Comparison of ENCODE assay signal across 10 cellular contexts in the genomic region with DNA sequence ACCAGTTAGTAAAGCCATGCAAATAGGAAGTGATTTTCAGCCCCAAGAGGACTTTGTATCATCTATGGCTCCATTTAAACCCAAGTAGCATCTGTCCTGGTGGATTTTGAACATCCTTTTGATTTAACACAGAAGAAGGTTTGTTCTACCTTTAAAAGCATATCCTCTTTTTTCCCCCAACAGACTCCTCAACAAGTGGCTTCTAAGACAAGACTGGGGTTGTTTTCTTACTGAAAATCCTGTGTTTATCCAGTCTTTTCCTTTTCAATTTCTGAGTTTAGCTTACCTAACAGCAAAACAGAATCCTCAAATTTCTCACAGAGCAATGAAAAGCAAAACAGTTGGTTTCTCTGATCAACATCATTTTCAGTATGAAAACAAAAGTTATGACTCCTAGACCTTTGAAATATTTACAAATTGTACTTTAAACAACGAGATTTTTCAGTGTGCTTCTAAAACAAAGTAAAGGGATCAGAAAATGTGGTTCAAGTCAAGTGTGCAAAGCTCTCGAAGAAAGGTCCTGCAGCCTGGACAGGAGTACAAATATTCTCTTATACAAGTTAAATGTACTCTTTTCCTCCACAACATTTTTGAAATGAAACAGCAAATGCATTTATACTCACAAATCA. TPM values are rescaled to one million over a fixed set of nuclear protein-coding genes. Genes with fewer than 3 reads are reported as not detected.
DNase-seq lines count a peak whose midpoint lies in the region; ATAC-seq and TF ChIP-seq lines count a peak whose summit lies in the region.
"Had no signal": no experiment of that assay in that cellular context is flagged by ENCODE, and none has a peak within 500 bp of the region (broad histone marks: within the 10 kb centered on the region; RNA-seq: fewer than 3 reads in every experiment).

No MANE protein-coding gene starts in this region.

- H3K9me3 Mint-ChIP-seq in CD4-positive, alpha-beta memory T cell = peaks cover 0 to 2% (median 0%) of the 10 kb centered on the region in 8 donors
- H3K9me3 Mint-ChIP-seq in endothelial cell (ENCODE audit: unreplicated experiment) (no peaks in the 10 kb centered on the region), neural progenitor cell (no peaks in the 10 kb centered on the region)
- peaks cover 0 to 2% (median 0%) of the 10 kb centered on the region in 11 donors for H3K9me3 Mint-ChIP-seq in naive thymus-derived CD4-positive, alpha-beta T cell
- no peaks in the 10 kb centered on the region for H3K9me3 Mint-ChIP-seq in CD8-positive, alpha-beta T cell
- H3K9me3 Mint-ChIP-seq: naive B cell had no signal

- H3K4me1 Mint-ChIP-seq in CD4-positive, alpha-beta memory T cell = peaks cover 22 to 55% (median 33%) of the 10 kb centered on the region in 4 donors
- H3K4me1 Mint-ChIP-seq in endothelial cell (ENCODE audit: unreplicated experiment) (peaks cover 36% of the 10 kb centered on the region), neural progenitor cell (peaks cover 40% of the 10 kb centered on the region)
- peaks cover 5 to 65% (median 23%) of the 10 kb centered on the region in 7 donors for H3K4me1 Mint-ChIP-seq in naive thymus-derived CD4-positive, alpha-beta T cell
- H3K4me1 Mint-ChIP-seq in CD8-positive, alpha-beta T cell (ENCODE audit: low read depth) = peaks cover 28% of the 10 kb centered on the region

- intact Hi-C loops in CD4-positive, alpha-beta memory T cell (cut with micrococcal nuclease) = no loop called here
- intact Hi-C loops in naive thymus-derived CD4-positive, alpha-beta T cell (cut with micrococcal nuclease) = no loop called here
- intact Hi-C loops in CD8-positive, alpha-beta T cell (cut with DNase I, micrococcal nuclease) = loop anchor here in 1 of 2 experiments (5.0 kb wide), 1 partner anchor 96 kb away; no protein-coding TSS in a partner anchor

- H3K27ac ChIP-seq in CD4-positive, alpha-beta memory T cell (ENCODE audit: low read depth, low read length) = no peak overlapping the region
- no peak overlapping the region for H3K27ac ChIP-seq in neural progenitor cell
- no peak overlapping the region for H3K27ac ChIP-seq in naive thymus-derived CD4-positive, alpha-beta T cell (ENCODE audit: low read depth, low read length)
- no peak overlapping the region for H3K27ac ChIP-seq in CD8-positive, alpha-beta T cell (ENCODE audit: low read depth, low read length)

- TF ChIP-seq CTCF in endothelial cell (IDR thresholded peaks at IDR 0.05; ENCODE audit: unreplicated experiment) (no peak), neural progenitor cell (IDR thresholded peaks at IDR 0.05) (no peak)
- TF ChIP-seq CTCF in CD8-positive, alpha-beta T cell (IDR thresholded peaks at IDR 0.05) = no peak

- DNase-seq in CD4-positive, alpha-beta memory T cell = peak in 1 of 5 donors; percentile 6
- DNase-seq in RKO (ENCODE audit: low spot score) (peak; percentile 54), endothelial cell (ENCODE audit: low spot score) (no peak), neural progenitor cell (ENCODE audit: low spot score) (no peak), NCI-H2171 (lab: John Stamatoyannopoulos, UW) (no peak)
- DNase-seq in naive thymus-derived CD4-positive, alpha-beta T cell = no peak
- no peak for DNase-seq in CD8-positive, alpha-beta T cell
- DNase-seq: naive B cell, NCI-H146 had no signal

- no peaks in the 10 kb centered on the region for H3K36me3 ChIP-seq in CD4-positive, alpha-beta memory T cell (ENCODE audit: insufficient read depth, low read length)
- H3K36me3 ChIP-seq in neural progenitor cell = no peaks in the 10 kb centered on the region
- H3K36me3 ChIP-seq in naive thymus-derived CD4-positive, alpha-beta T cell (ENCODE audit: control insufficient read depth in 2 of 3, insufficient read depth in 3 of 3, low read length in 3 of 3) = no peaks in the 10 kb centered on the region
- H3K36me3 ChIP-seq in CD8-positive, alpha-beta T cell (ENCODE audit: insufficient read depth, low read length) = no peaks in the 10 kb centered on the region

- POLR2A ChIA-PET in CD4-positive, alpha-beta memory T cell (lab: Charles Lee; ENCODE audit: partially characterized antibody) = interaction anchor here (5.5 kb wide), 1 partner anchor 8 kb away, joined by 195 read pairs; no protein-coding TSS in a partner anchor
- POLR2A ChIA-PET in naive thymus-derived CD4-positive, alpha-beta T cell (lab: Charles Lee) = interaction anchor here (0.6 kb wide), 1 partner anchor 51 kb away, joined by 3 read pairs; no protein-coding TSS in a partner anchor
- POLR2A ChIA-PET in CD8-positive, alpha-beta T cell (lab: Charles Lee) = no interaction called here

- H2AFZ ChIP-seq in neural progenitor cell (replicated peaks) = no peak overlapping the region

- CTCF ChIA-PET in CD4-positive, alpha-beta memory T cell (lab: Charles Lee; ENCODE audit: partially characterized antibody) = interaction anchor here (0.7 to 5.5 kb wide), 5 partner anchors 7 to 500 kb away, joined by 3 to 42 read pairs (median 3); no protein-coding TSS in a partner anchor
- CTCF ChIA-PET in naive thymus-derived CD4-positive, alpha-beta T cell (lab: Charles Lee) = no interaction called here
- CTCF ChIA-PET in CD8-positive, alpha-beta T cell (lab: Charles Lee) = interaction anchor here (1.8 kb wide), 1 partner anchor 8 kb away, joined by 6 read pairs; no protein-coding TSS in a partner anchor

- H3K4me3 ChIP-seq in CD4-positive, alpha-beta memory T cell (ENCODE audit: low read length in 2 of 2) = no peak overlapping the region
- H3K4me3 ChIP-seq in neural progenitor cell = no peak overlapping the region
- no peak overlapping the region for H3K4me3 ChIP-seq in naive thymus-derived CD4-positive, alpha-beta T cell (ENCODE audit: low read length)
- H3K4me3 ChIP-seq in CD8-positive, alpha-beta T cell (ENCODE audit: low read depth, low read length) = no peak overlapping the region

- peaks cover 0 to 7% of the 10 kb centered on the region in 2 donors for H3K36me3 Mint-ChIP-seq in CD4-positive, alpha-beta memory T cell
- H3K36me3 Mint-ChIP-seq in endothelial cell (ENCODE audit: low read depth, unreplicated experiment) = peaks cover 22% of the 10 kb centered on the region
- no peaks in the 10 kb centered on the region for H3K36me3 Mint-ChIP-seq in neural progenitor cell
- peaks cover 0 to 18% (median 0%) of the 10 kb centered on the region in 5 donors for H3K36me3 Mint-ChIP-seq in naive thymus-derived CD4-positive, alpha-beta T cell
- peaks cover 3% of the 10 kb centered on the region for H3K36me3 Mint-ChIP-seq in CD8-positive, alpha-beta T cell
- H3K36me3 Mint-ChIP-seq: naive B cell had no signal

- no peak for ATAC-seq in GM21528 (IDR thresholded peaks at IDR 0.05; ENCODE audit: low FRiP score, unreplicated experiment)
- no peak for ATAC-seq in naive thymus-derived CD4-positive, alpha-beta T cell
- no peak for ATAC-seq in CD8-positive, alpha-beta T cell

- no peak overlapping the region for H3K9ac ChIP-seq in neural progenitor cell

- H3K4me3 Mint-ChIP-seq in CD4-positive, alpha-beta memory T cell = peak overlapping the region in 7 of 8 donors; percentile 41 to 97 (median 60)
- peak overlapping the region; percentile 97 for H3K4me3 Mint-ChIP-seq in endothelial cell (ENCODE audit: unreplicated experiment)
- H3K4me3 Mint-ChIP-seq in neural progenitor cell = peak overlapping the region; percentile 98
- peak overlapping the region in 4 of 10 donors; percentile 4 to 91 (median 44) for H3K4me3 Mint-ChIP-seq in naive thymus-derived CD4-positive, alpha-beta T cell
- H3K4me3 Mint-ChIP-seq in CD8-positive, alpha-beta T cell = no peak overlapping the region

- H3K27me3 Mint-ChIP-seq in CD4-positive, alpha-beta memory T cell = no peaks in the 10 kb centered on the region
- peaks cover 13% of the 10 kb centered on the region for H3K27me3 Mint-ChIP-seq in endothelial cell (ENCODE audit: unreplicated experiment)
- peaks cover 6% of the 10 kb centered on the region for H3K27me3 Mint-ChIP-seq in neural progenitor cell (ENCODE audit: insufficient read depth, low read depth)
- peaks cover 0 to 5% (median 0%) of the 10 kb centered on the region in 5 donors for H3K27me3 Mint-ChIP-seq in naive thymus-derived CD4-positive, alpha-beta T cell
- H3K27me3 Mint-ChIP-seq in CD8-positive, alpha-beta T cell (ENCODE audit: low read depth) = peaks cover 2% of the 10 kb centered on the region

- peak overlapping the region; percentile 100 for H3K4me2 ChIP-seq in neural progenitor cell

- H4K20me1 ChIP-seq in neural progenitor cell (ENCODE audit: low read depth) = peaks cover 8% of the 10 kb centered on the region

- peaks cover 24% of the 10 kb centered on the region for H3K4me1 ChIP-seq in CD4-positive, alpha-beta memory T cell (ENCODE audit: insufficient read depth, low read length)
- H3K4me1 ChIP-seq in neural progenitor cell = peaks cover 23% of the 10 kb centered on the region
- H3K4me1 ChIP-seq in naive thymus-derived CD4-positive, alpha-beta T cell (ENCODE audit: control insufficient read depth in 2 of 2, insufficient read depth in 2 of 2, low read length in 2 of 2) = peaks cover 5% of the 10 kb centered on the region in 2 donors
- H3K4me1 ChIP-seq in CD8-positive, alpha-beta T cell (ENCODE audit: insufficient read depth, low read length) = peaks cover 20% of the 10 kb centered on the region

- H3K79me2 ChIP-seq in neural progenitor cell (ENCODE audit: low read depth) = peaks cover 19% of the 10 kb centered on the region

- H3K27ac Mint-ChIP-seq in CD4-positive, alpha-beta memory T cell = peak overlapping the region; percentile 48 to 98 (median 86)
- H3K27ac Mint-ChIP-seq in endothelial cell (ENCODE audit: unreplicated experiment) = peak overlapping the region; percentile 42
- no peak overlapping the region for H3K27ac Mint-ChIP-seq in neural progenitor cell
- H3K27ac Mint-ChIP-seq in naive thymus-derived CD4-positive, alpha-beta T cell = peak overlapping the region in 1 of 9 donors; percentile 98
- no peak overlapping the region for H3K27ac Mint-ChIP-seq in CD8-positive, alpha-beta T cell
- H3K27ac Mint-ChIP-seq: naive B cell had no signal

- H3K27me3 ChIP-seq in CD4-positive, alpha-beta memory T cell (ENCODE audit: insufficient read depth, low read length) = no peaks in the 10 kb centered on the region
- peaks cover 29% of the 10 kb centered on the region for H3K27me3 ChIP-seq in neural progenitor cell
- H3K27me3 ChIP-seq in naive thymus-derived CD4-positive, alpha-beta T cell (ENCODE audit: control insufficient read depth in 2 of 2, insufficient read depth in 2 of 2, low read length in 2 of 2) = no peaks in the 10 kb centered on the region
- H3K27me3 ChIP-seq in CD8-positive, alpha-beta T cell (ENCODE audit: insufficient read depth, low read length) = no peaks in the 10 kb centered on the region

- peaks cover 30% of the 10 kb centered on the region for H3F3A ChIP-seq in neural progenitor cell (ENCODE audit: low read depth)

- no peaks in the 10 kb centered on the region for H3K9me3 ChIP-seq in CD4-positive, alpha-beta memory T cell (ENCODE audit: control insufficient read depth in 1 of 2, low read length in 2 of 2)
- no peaks in the 10 kb centered on the region for H3K9me3 ChIP-seq in neural progenitor cell (ENCODE audit: low read depth)
- H3K9me3 ChIP-seq in naive thymus-derived CD4-positive, alpha-beta T cell (ENCODE audit: control insufficient read depth in 2 of 3, low read length in 3 of 3) = no peaks in the 10 kb centered on the region
- no peaks in the 10 kb centered on the region for H3K9me3 ChIP-seq in CD8-positive, alpha-beta T cell (ENCODE audit: low read length)

RNA-seq across cellular contexts. Expression of gene PHLDA1, which starts 2.8 kb away (rescaled TPM):
- total RNA-seq in CD4-positive, alpha-beta memory T cell = 1 to 10 TPM; 8.2 to 8.5 TPM
- polyA plus RNA-seq in CD4-positive, alpha-beta memory T cell = 1 to 10 TPM; 1.3 to 2.3 TPM
- total RNA-seq in endothelial cell (ENCODE audit: unreplicated experiment) = 50.3 TPM
- total RNA-seq in neural progenitor cell (ENCODE audit: low replicate concordance) = 1.1 and 1.2 TPM in 2 replicates
- 10 to 100 TPM in 2 of 5 experiments, 1 to 10 TPM in 3; 1.1 to 25.1 (median 4.6) TPM for total RNA-seq in naive thymus-derived CD4-positive, alpha-beta T cell
- under 1 TPM; 0.20 to 0.29 TPM for polyA plus RNA-seq in naive thymus-derived CD4-positive, alpha-beta T cell
- total RNA-seq in CD8-positive, alpha-beta T cell = 1 to 10 TPM; 5.6 to 5.8 TPM

RNA-seq across cellular contexts. Expression of gene NAP1L1, which starts 55.7 kb away (rescaled TPM):
- total RNA-seq in CD4-positive, alpha-beta memory T cell = 100 to 1,000 TPM; 673 to 718 TPM
- 100 to 1,000 TPM; 156 to 203 TPM for polyA plus RNA-seq in CD4-positive, alpha-beta memory T cell
- total RNA-seq in endothelial cell (ENCODE audit: unreplicated experiment) (603 TPM), neural progenitor cell (ENCODE audit: low replicate concordance) (907 and 1,539 TPM in 2 replicates)
- 100 to 1,000 TPM; 510 to 862 (median 625) TPM for total RNA-seq in naive thymus-derived CD4-positive, alpha-beta T cell
- 100 to 1,000 TPM; 172 to 199 TPM for polyA plus RNA-seq in naive thymus-derived CD4-positive, alpha-beta T cell
- total RNA-seq in CD8-positive, alpha-beta T cell = 100 to 1,000 TPM; 581 to 618 TPM

Comparison
In these comparisons a context has a peak if more than half of its experiments do, and no peak if none do; other contexts are left out.
1. H3K27ac Mint-ChIP-seq: peak in CD4-positive, alpha-beta memory T cell (7 of 7) and endothelial cell (single experiment); none in neural progenitor cell (single experiment) and CD8-positive, alpha-beta T cell (single experiment).